ENCODE assay signal across 8 cellular contexts in genomic region chr11:126989942-126990715, GRCh38. TPM values are rescaled to one million over a fixed set of nuclear protein-coding genes. Genes with fewer than 3 reads are reported as not detected.
DNase-seq lines count a peak whose midpoint lies in the region; ATAC-seq, FAIRE-seq and TF ChIP-seq lines count a peak whose summit lies in the region.

No MANE protein-coding gene starts in this region.

- no peaks in the 10 kb centered on the region for H3K9me3 ChIP-seq in pancreas

- intact Hi-C loops in pancreas (cut with DNase I) = loop anchor here (5.0 to 10.0 kb wide), 5 partner anchors 273 to 545 kb away; no protein-coding TSS in a partner anchor

- no peaks in the 10 kb centered on the region for H3K4me1 ChIP-seq in pancreas

- FAIRE-seq in pancreas (lab: Jason Lieb, UNC) (no peak), urothelium cell line (lab: Jason Lieb, UNC) (no peak)

- ATAC-seq in GM21447 (IDR thresholded peaks at IDR 0.05; ENCODE audit: unreplicated experiment) (peak; percentile 77), pancreas (peak; percentile 77 to 96 (median 95))

- no peaks in the 10 kb centered on the region for H3K36me3 ChIP-seq in pancreas

- H3K27me3 ChIP-seq in pancreas = no peaks in the 10 kb centered on the region

- peak; percentile 81 to 95 (median 93) for TF ChIP-seq CTCF in pancreas (IDR thresholded peaks at IDR 0.05)

- H3K4me3 ChIP-seq in pancreas = no peak overlapping the region

- DNase-seq in DMS114 treated with DMSO at 0.1 percent for 48 hours (lab: John Stamatoyannopoulos, UW; ENCODE audit: unreplicated experiment) = peak; percentile 12
- DNase-seq in KG1 (lab: John Stamatoyannopoulos, UW) = peak; percentile 10
- DNase-seq in RKO (ENCODE audit: low spot score) = peak; percentile 26
- DNase-seq in activated gamma-delta T cell treated with anti-CD3 and anti-CD28 coated beads, Interleukin-2, amount 50 U/mL, for 16 hours (ENCODE audit: low read depth) = peak; percentile 4
- DNase-seq in globus pallidus (ENCODE audit: low spot score) = peak; percentile 82
- DNase-seq in pancreas = peak; percentile 35 to 90 (median 75)
- peak; percentile 75 for DNase-seq in urothelium cell line (ENCODE audit: low spot score)

- no peak overlapping the region for H3K27ac ChIP-seq in pancreas

- WGBS in pancreas, 2 donors = 17 to 18% methylated on average over 21 to 22 of the region's 22 CpGs

RNA-seq across cellular contexts. Expression of gene KIRREL3, which starts 10.4 kb away (rescaled TPM):
- total RNA-seq in pancreas = 1 to 10 TPM in 1 of 6 donors, under 1 TPM in 3, not detected in 2; 0.06 to 1.1 (median 0.26) TPM
- 1 to 10 TPM in 1 of 2 donors, under 1 TPM in 1; 0.08 to 1.0 TPM for polyA plus RNA-seq in pancreas

Comparison
In these comparisons a context has a peak if more than half of its experiments do, and no peak if none do; other contexts are left out.
1. DNase-seq: peak in every context shown above with its lines; median percentile 82 in globus pallidus; 75 in pancreas; 75 in urothelium cell line; 26 in RKO; 12 in DMS114 treated with DMSO at 0.1 percent for 48 hours; 10 in KG1; 4 in activated gamma-delta T cell treated with anti-CD3 and anti-CD28 coated beads, Interleukin-2, amount 50 U/mL, for 16 hours.